ENCODE assay signal across 22 cellular contexts in genomic region chr19:16033721-16034120, GRCh38.
"Had no signal": no experiment of that assay in that cellular context is flagged by ENCODE, and none has a peak within 500 bp of the region (broad histone marks: within the 10 kb centered on the region; RNA-seq: fewer than 3 reads in every experiment).

No MANE protein-coding gene starts in this region.

- ATAC-seq: effector memory CD8-positive, alpha-beta T cell; heart right ventricle; mucosa of descending colon; stimulated activated memory B cell treated with anti-CD40 and anti-IgM and Interleukin-4, amounts not matched to agents 10 μg/mL and 1 μg/mL and 100 μg/mL, for 72 hours; stimulated activated naive CD8-positive, alpha-beta T cell treated with anti-CD3 and anti-CD28 coated beads, Interleukin-15, Interleukin-2, amounts not matched to agents 100 U/mL and 50 U/mL, for 24 hours had no signal

- DNase-seq: cerebellar nuclear complex; cortex of kidney; effector memory CD8-positive, alpha-beta T cell; erythroblast; esophagus squamous epithelium; foreskin melanocyte; glutamatergic neuron; heart right ventricle; hippocampal formation; mucosa of descending colon; naive B cell; stimulated activated CD4-positive, alpha-beta T cell treated with anti-CD3 and anti-CD28 coated beads, Interleukin-4, amount 100 ng/mL, for 4 hours; stimulated activated naive CD8-positive, alpha-beta T cell treated with anti-CD3 and anti-CD28 coated beads, Interleukin-15, Interleukin-2, amounts not matched to agents 100 U/mL and 50 U/mL, for 24 hours; trophoblast cell had no signal

- H3K9me3 ChIP-seq: esophagus squamous epithelium, heart right ventricle, mucosa of descending colon, prostate gland, right atrium auricular region, spleen had no signal

- H3K27me3 ChIP-seq: esophagus squamous epithelium, right atrium auricular region, spleen had no signal

- H3K4me1 ChIP-seq: esophagus squamous epithelium, heart right ventricle, prostate gland, right atrium auricular region, spleen had no signal

- FAIRE-seq: endometrium, keratinocyte had no signal

- H3K4me3 ChIP-seq: esophagus squamous epithelium, heart right ventricle, lung, mucosa of descending colon, prostate gland, right atrium auricular region, skin epidermis, spleen had no signal

- H3K36me3 ChIP-seq: esophagus squamous epithelium, heart right ventricle, prostate gland, right atrium auricular region, spleen had no signal

- H3K27ac ChIP-seq: esophagus squamous epithelium, heart right ventricle, prostate gland, right atrium auricular region, skin epidermis, spleen had no signal
